ENCODE assay signal across 1 cellular context in genomic region chr9:116000748-116001329, GRCh38.
TF ChIP-seq lines count a peak whose summit lies in the region.

No MANE protein-coding gene starts in this region.

TF ChIP-seq in GM23338, 12 proteins besides CTCF, POLR2A, EP300 and RAD21 (continued from another document):
- TF ChIP-seq REST (IDR thresholded peaks at IDR 0.05; ENCODE audit: unreplicated experiment) (no peak), STAT1 (IDR thresholded peaks at IDR 0.05; ENCODE audit: unreplicated experiment) (no peak), CREB1 (CRISPR knock-in tag; IDR thresholded peaks at IDR 0.05; ENCODE audit: low read depth) (no peak), JUNB (IDR thresholded peaks at IDR 0.05; ENCODE audit: unreplicated experiment) (no peak), ETS1 (IDR thresholded peaks at IDR 0.05) (no peak), ZNF331 (CRISPR knock-in tag; IDR thresholded peaks at IDR 0.05; ENCODE audit: low read depth) (no peak), POLR2AphosphoS5 (IDR thresholded peaks at IDR 0.05; ENCODE audit: low read depth) (no peak), EZH2 (IDR thresholded peaks at IDR 0.05; ENCODE audit: low read depth, unreplicated experiment) (no peak)
